Comparison of ENCODE assay signal across 13 cellular contexts in genomic region chrX:19776753-19777152, GRCh38.
DNase-seq lines count a peak whose midpoint lies in the region; ATAC-seq, FAIRE-seq and TF ChIP-seq lines count a peak whose summit lies in the region.
"Had no signal": no experiment of that assay in that cellular context is flagged by ENCODE, and none has a peak within 500 bp of the region (broad histone marks: within the 10 kb centered on the region; RNA-seq: fewer than 3 reads in every experiment).

No MANE protein-coding gene starts in this region.

- H3K36me3 Mint-ChIP-seq in CD4-positive, alpha-beta T cell (ENCODE audit: low read depth) = peaks cover 42% of the 10 kb centered on the region
- H3K36me3 Mint-ChIP-seq in dendritic cell treated with granulocyte-macrophage colony-stimulating factor and Interleukin-4, amounts not matched to agents 40 ng/mL and 50 ng/mL, for 4 days (ENCODE audit: low read depth) = peaks cover 6% of the 10 kb centered on the region

- no peaks in the 10 kb centered on the region for H3K27me3 Mint-ChIP-seq in CD4-positive, alpha-beta T cell
- H3K27me3 Mint-ChIP-seq in dendritic cell treated with granulocyte-macrophage colony-stimulating factor and Interleukin-4, amounts not matched to agents 40 ng/mL and 50 ng/mL, for 4 days = no peaks in the 10 kb centered on the region

- H3K9me3 Mint-ChIP-seq in CD4-positive, alpha-beta T cell = no peaks in the 10 kb centered on the region
- no peaks in the 10 kb centered on the region for H3K9me3 Mint-ChIP-seq in dendritic cell treated with granulocyte-macrophage colony-stimulating factor and Interleukin-4, amounts not matched to agents 40 ng/mL and 50 ng/mL, for 4 days
- H3K9me3 Mint-ChIP-seq: neural crest cell had no signal

- peak; percentile 63 for ATAC-seq in CD4-positive, alpha-beta T cell (ENCODE audit: poor library complexity)
- peak; percentile 31 for ATAC-seq in GM18511 (IDR thresholded peaks at IDR 0.05; ENCODE audit: unreplicated experiment)

- CTCF ChIA-PET in CD4-positive, alpha-beta T cell (lab: Charles Lee) = interaction anchor here (1.5 kb wide), 1 partner anchor 22 kb away, joined by 4 read pairs; no protein-coding TSS in a partner anchor

- no peak for TF ChIP-seq CTCF in CD4-positive, alpha-beta T cell (IDR thresholded peaks at IDR 0.05)
- TF ChIP-seq CTCF in NB4 (IDR thresholded peaks at IDR 0.05; ENCODE audit: low read depth, low read length) (no peak), ovary (IDR thresholded peaks at IDR 0.05) (no peak)

- FAIRE-seq in RCC 7860 (lab: Jason Lieb, UNC) = no peak

- TF ChIP-seq EP300 in ovary (IDR thresholded peaks at IDR 0.05) = no peak

- intact Hi-C loops in CD4-positive, alpha-beta T cell (cut with DNase I, micrococcal nuclease) = no loop called here
- intact Hi-C loops in dendritic cell treated with granulocyte-macrophage colony-stimulating factor and Interleukin-4, amounts not matched to agents 40 ng/mL and 50 ng/mL, for 4 days (cut with micrococcal nuclease) = no loop called here
- intact Hi-C loops in ovary (cut with DNase I) = no loop called here

- H3K9me3 ChIP-seq in CD4-positive, alpha-beta T cell (ENCODE audit: control insufficient read depth, low read length) = no peaks in the 10 kb centered on the region
- H3K9me3 ChIP-seq in ovary = no peaks in the 10 kb centered on the region
- H3K9me3 ChIP-seq: breast epithelium, SJCRH30 had no signal

- H3K4me3 ChIP-seq in NB4 (ENCODE audit: low read depth, low read length) (no peak overlapping the region), ovary (no peak overlapping the region)
- H3K4me3 ChIP-seq: breast epithelium, SJCRH30 had no signal

- no peaks in the 10 kb centered on the region for H3K27me3 ChIP-seq in CD4-positive, alpha-beta T cell (ENCODE audit: control insufficient read depth, insufficient read depth, low read length)
- no peaks in the 10 kb centered on the region for H3K27me3 ChIP-seq in ovary
- H3K27me3 ChIP-seq: SJCRH30 had no signal

- TF ChIP-seq POLR2A in NB4 (IDR thresholded peaks at IDR 0.05; ENCODE audit: extremely low read depth, insufficient read length) = no peak
- no peak for TF ChIP-seq POLR2A in ovary (IDR thresholded peaks at IDR 0.05)

- peaks cover 2% of the 10 kb centered on the region for H3K4me1 ChIP-seq in ovary (ENCODE audit: insufficient read depth)
- H3K4me1 ChIP-seq: breast epithelium had no signal

- H3K4me1 Mint-ChIP-seq in CD4-positive, alpha-beta T cell (ENCODE audit: low read depth) = peaks cover 61% of the 10 kb centered on the region
- H3K4me1 Mint-ChIP-seq in dendritic cell treated with granulocyte-macrophage colony-stimulating factor and Interleukin-4, amounts not matched to agents 40 ng/mL and 50 ng/mL, for 4 days (ENCODE audit: low read depth) = peaks cover 53% of the 10 kb centered on the region

- peak overlapping the region; percentile 47 for H3K4me3 Mint-ChIP-seq in CD4-positive, alpha-beta T cell
- H3K4me3 Mint-ChIP-seq in dendritic cell treated with granulocyte-macrophage colony-stimulating factor and Interleukin-4, amounts not matched to agents 40 ng/mL and 50 ng/mL, for 4 days = no peak overlapping the region
- H3K4me3 Mint-ChIP-seq: neural crest cell had no signal

- no peaks in the 10 kb centered on the region for H3K36me3 ChIP-seq in ovary
- H3K36me3 ChIP-seq: breast epithelium, SJCRH30 had no signal

- 63 to 73% (median 68%) methylated on average over 2 of the region's 2 CpGs for WGBS in ovary, 3 donors

- H3K27ac Mint-ChIP-seq in CD4-positive, alpha-beta T cell = peak overlapping the region; percentile 79
- peak overlapping the region; percentile 56 for H3K27ac Mint-ChIP-seq in dendritic cell treated with granulocyte-macrophage colony-stimulating factor and Interleukin-4, amounts not matched to agents 40 ng/mL and 50 ng/mL, for 4 days

- H3K27ac ChIP-seq in CD4-positive, alpha-beta T cell (ENCODE audit: low read depth, low read length) = no peak overlapping the region
- H3K27ac ChIP-seq in ovary = no peak overlapping the region
- H3K27ac ChIP-seq: SJCRH30 had no signal

- POLR2A ChIA-PET in CD4-positive, alpha-beta T cell (lab: Charles Lee) = interaction anchor here (0.7 to 3.0 kb wide), 9 partner anchors 9 to 107 kb away, joined by 3 to 15 read pairs (median 4); no protein-coding TSS in a partner anchor

- DNase-seq in CD4-positive, alpha-beta T cell = peak in 2 of 10 experiments; percentile 12 to 15
- DNase-seq in NB4 (ENCODE audit: low read depth) (peak; percentile 20), ovary (no peak), hypothalamus (lab: John Stamatoyannopoulos, UW) (no peak), RCC 7860 (ENCODE audit: low spot score) (no peak)
- DNase-seq in effector CD4-positive, alpha-beta T cell = no peak
- DNase-seq: IMR-90, NCI-H226 had no signal
